Comparison of ENCODE assay signal across 16 cellular contexts in genomic region chr2:173759959-173760358, GRCh38.
"Had no signal": no experiment of that assay in that cellular context is flagged by ENCODE, and none has a peak within 500 bp of the region (broad histone marks: within the 10 kb centered on the region; RNA-seq: fewer than 3 reads in every experiment).

No MANE protein-coding gene starts in this region.

- H3K4me1 ChIP-seq: foreskin keratinocyte, spleen, transverse colon had no signal

- DNase-seq: effector CD4-positive, alpha-beta T cell; endodermal cell; erythroblast; foreskin keratinocyte; head of caudate nucleus; midbrain; posterior cingulate gyrus; spleen; stimulated activated CD4-positive, alpha-beta T cell treated with anti-CD3 and anti-CD28 coated beads, Interleukin-15, amount 100 ng/mL, for 24 hours; stimulated activated CD4-positive, alpha-beta T cell treated with anti-CD3 and anti-CD28 coated beads, Interleukin-1b, Interleukin-23, amount 100 ng/mL, for 48 hours; stimulated activated CD4-positive, alpha-beta T cell treated with anti-CD3 and anti-CD28 coated beads, Interleukin-4, amount 100 ng/mL, for 24 hours; transverse colon had no signal

- H3K27me3 ChIP-seq: foreskin keratinocyte, hepatocyte, spleen, transverse colon had no signal

- H3K9me3 ChIP-seq: spleen, transverse colon had no signal

- H3K36me3 ChIP-seq: spleen, transverse colon had no signal

- H3K27ac ChIP-seq: coronary artery, foreskin keratinocyte, hepatocyte, transverse colon had no signal

- H3K4me3 ChIP-seq: coronary artery, hepatocyte, spleen, transverse colon had no signal

- FAIRE-seq: endothelial cell of umbilical vein, islet of Langerhans had no signal
